In genomic region chr7:641269-641671, GRCh38 we compare ENCODE assay signal across 16 cellular contexts.
DNase-seq lines count a peak whose midpoint lies in the region; ATAC-seq, FAIRE-seq and TF ChIP-seq lines count a peak whose summit lies in the region.
"Had no signal": no experiment of that assay in that cellular context is flagged by ENCODE, and none has a peak within 500 bp of the region (broad histone marks: within the 10 kb centered on the region; RNA-seq: fewer than 3 reads in every experiment).

No MANE protein-coding gene starts in this region.

- no peaks in the 10 kb centered on the region for H3K27me3 ChIP-seq in parathyroid adenoma (ENCODE audit: control insufficient read depth, insufficient read depth, low read length)
- H3K27me3 ChIP-seq: foreskin keratinocyte, pancreas had no signal

- no peaks in the 10 kb centered on the region for H3K36me3 ChIP-seq in parathyroid adenoma (ENCODE audit: control insufficient read depth, insufficient read depth, low read length)
- H3K36me3 ChIP-seq: pancreas had no signal

- FAIRE-seq in TTC549 (lab: Jason Lieb, UNC): peak; percentile 96
- FAIRE-seq: A204.1, keratinocyte, pancreas had no signal

- no peak overlapping the region for H3K4me3 Mint-ChIP-seq in activated CD4-positive, alpha-beta T cell treated with anti-CD3 and anti-CD28 coated beads for 36 hours
- no peak overlapping the region for H3K4me3 Mint-ChIP-seq in endothelial cell (ENCODE audit: unreplicated experiment)
- H3K4me3 Mint-ChIP-seq: activated T-helper 17 cell treated with anti-CD3 and anti-CD28 coated beads, Interleukin-2, amount 50 U/mL, for 72 hours had no signal

- CTCF ChIA-PET in activated CD4-positive, alpha-beta T cell treated with anti-CD3 and anti-CD28 coated beads for 36 hours (lab: Charles Lee): interaction anchor here (0.8 to 1.5 kb wide), 2 partner anchors 12 to 17 kb away, joined by 3 to 4 read pairs; no protein-coding TSS in a partner anchor

- no peak overlapping the region for H2AFZ ChIP-seq in parathyroid adenoma

- H3K4me1 ChIP-seq in parathyroid adenoma: no peaks in the 10 kb centered on the region
- H3K4me1 ChIP-seq: foreskin keratinocyte, pancreas had no signal

- no peak overlapping the region for H3K27ac ChIP-seq in parathyroid adenoma
- no peak overlapping the region for H3K27ac ChIP-seq in substantia nigra (ENCODE audit: low read depth, low read length, poor library complexity, severe bottlenecking)
- H3K27ac ChIP-seq: foreskin keratinocyte, pancreas had no signal

- intact Hi-C loops in activated CD4-positive, alpha-beta T cell treated with anti-CD3 and anti-CD28 coated beads for 36 hours (cut with DNase I, micrococcal nuclease): no loop called here

- POLR2A ChIA-PET in activated CD4-positive, alpha-beta T cell treated with anti-CD3 and anti-CD28 coated beads for 36 hours (lab: Charles Lee): no interaction called here

- H3K27ac Mint-ChIP-seq in activated CD4-positive, alpha-beta T cell treated with anti-CD3 and anti-CD28 coated beads for 36 hours: no peak overlapping the region
- H3K27ac Mint-ChIP-seq in endothelial cell (ENCODE audit: unreplicated experiment): no peak overlapping the region
- H3K27ac Mint-ChIP-seq: activated T-helper 17 cell treated with anti-CD3 and anti-CD28 coated beads, Interleukin-2, amount 50 U/mL, for 72 hours had no signal

- H3K36me3 Mint-ChIP-seq in activated CD4-positive, alpha-beta T cell treated with anti-CD3 and anti-CD28 coated beads for 36 hours (ENCODE audit: low read depth): peaks cover 11% of the 10 kb centered on the region
- H3K36me3 Mint-ChIP-seq in endothelial cell (ENCODE audit: low read depth, unreplicated experiment): no peaks in the 10 kb centered on the region

- H3K4me3 ChIP-seq in parathyroid adenoma (ENCODE audit: low read depth, low read length): no peak overlapping the region
- H3K4me3 ChIP-seq: pancreas had no signal

- H3K79me2 ChIP-seq in parathyroid adenoma: peaks cover 8% of the 10 kb centered on the region

- H3K9me3 Mint-ChIP-seq in activated CD4-positive, alpha-beta T cell treated with anti-CD3 and anti-CD28 coated beads for 36 hours (ENCODE audit: low read depth): peaks cover 6% of the 10 kb centered on the region
- no peaks in the 10 kb centered on the region for H3K9me3 Mint-ChIP-seq in endothelial cell (ENCODE audit: unreplicated experiment)
- H3K9me3 Mint-ChIP-seq: activated T-helper 17 cell treated with anti-CD3 and anti-CD28 coated beads, Interleukin-2, amount 50 U/mL, for 72 hours had no signal

- DNase-seq in DMS53 (lab: John Stamatoyannopoulos, UW) (peak; percentile 14), DMS53 treated with DMSO at 0.1 percent for 48 hours (lab: John Stamatoyannopoulos, UW; ENCODE audit: unreplicated experiment) (no peak), NCI-H2171 (lab: John Stamatoyannopoulos, UW) (peak; percentile 89), endothelial cell (ENCODE audit: low spot score) (no peak), substantia nigra (lab: John Stamatoyannopoulos, UW) (no peak)
- DNase-seq in activated CD4-positive, alpha-beta T cell treated with anti-CD3 and anti-CD28 coated beads for 36 hours: no peak
- DNase-seq: activated CD4-positive, alpha-beta T cell treated with anti-CD3 and anti-CD28 coated beads, Interleukin-2, amount 50 U/mL, for 4 hours; CD4-positive, alpha-beta memory T cell; foreskin keratinocyte; NCI-H1417 treated with DMSO at 0.1 percent for 48 hours had no signal

- no peaks in the 10 kb centered on the region for H3K9me3 ChIP-seq in parathyroid adenoma (ENCODE audit: control insufficient read depth, low read length)
- H3K9me3 ChIP-seq: pancreas had no signal

- no peak overlapping the region for H3K4me2 ChIP-seq in parathyroid adenoma (ENCODE audit: low read length)

- peak overlapping the region; percentile 6 for H3K9ac ChIP-seq in parathyroid adenoma

- TF ChIP-seq CTCF in parathyroid adenoma (IDR thresholded peaks at IDR 0.05): no peak
- no peak for TF ChIP-seq CTCF in endothelial cell (IDR thresholded peaks at IDR 0.05; ENCODE audit: unreplicated experiment)

- ATAC-seq in activated CD4-positive, alpha-beta T cell treated with anti-CD3 and anti-CD28 coated beads for 36 hours: no peak
- ATAC-seq: foreskin keratinocyte had no signal

- H3K4me1 Mint-ChIP-seq in activated CD4-positive, alpha-beta T cell treated with anti-CD3 and anti-CD28 coated beads for 36 hours: peaks cover 19% of the 10 kb centered on the region
- H3K4me1 Mint-ChIP-seq in endothelial cell (ENCODE audit: unreplicated experiment): no peaks in the 10 kb centered on the region

- no peaks in the 10 kb centered on the region for H3K27me3 Mint-ChIP-seq in activated CD4-positive, alpha-beta T cell treated with anti-CD3 and anti-CD28 coated beads for 36 hours
- no peaks in the 10 kb centered on the region for H3K27me3 Mint-ChIP-seq in endothelial cell (ENCODE audit: unreplicated experiment)
- H3K27me3 Mint-ChIP-seq: activated T-helper 17 cell treated with anti-CD3 and anti-CD28 coated beads, Interleukin-2, amount 50 U/mL, for 72 hours; CD4-positive, alpha-beta memory T cell had no signal

Comparison
In these comparisons a context has a peak if more than half of its experiments do, and no peak if none do; other contexts are left out.
1. DNase-seq: peak in DMS53 (single experiment) and NCI-H2171 (single experiment); none in DMS53 treated with DMSO at 0.1 percent for 48 hours (single experiment), activated CD4-positive, alpha-beta T cell treated with anti-CD3 and anti-CD28 coated beads for 36 hours (single experiment), endothelial cell (single experiment) and substantia nigra (0 of 49).